In the genomic region with DNA sequence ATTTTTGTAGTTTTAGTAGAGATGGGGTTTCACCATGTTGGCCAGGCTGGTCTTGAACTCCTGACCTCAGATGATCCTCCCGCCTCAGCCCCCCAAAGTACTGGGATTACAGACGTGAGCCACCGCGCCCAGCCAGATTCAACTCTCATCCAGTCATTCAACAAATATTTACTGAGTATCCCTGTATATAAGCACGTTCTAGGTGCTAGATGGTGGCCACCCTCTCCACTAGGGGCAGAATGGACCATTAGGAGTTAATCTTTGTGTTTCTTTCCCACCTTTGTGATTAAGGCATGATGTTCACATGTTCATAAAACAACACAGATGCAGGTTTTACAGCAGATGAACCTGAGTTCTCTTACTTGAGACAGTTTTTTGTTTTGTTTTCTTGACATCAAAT, we compare ENCODE assay signal across 1 cellular context.
TF ChIP-seq lines count a peak whose summit lies in the region.

No MANE protein-coding gene starts in this region.

TF ChIP-seq in K562, 482 proteins besides CTCF, POLR2A, EP300 and RAD21:
- no peak for TF ChIP-seq ZBTB17 (CRISPR knock-in tag; IDR thresholded peaks at IDR 0.05)
- no peak for TF ChIP-seq NFRKB (IDR thresholded peaks at IDR 0.05; ENCODE audit: low read depth)
- TF ChIP-seq ZNF79 (CRISPR knock-in tag; IDR thresholded peaks at IDR 0.05; ENCODE audit: low read depth): no peak
- no peak for TF ChIP-seq ZC3H4 (CRISPR knock-in tag; IDR thresholded peaks at IDR 0.05; ENCODE audit: borderline replicate concordance)
- no peak for TF ChIP-seq SAP30 (IDR thresholded peaks at IDR 0.05; ENCODE audit: borderline replicate concordance, insufficient read depth, low read depth, low read length, poor library complexity, severe bottlenecking)
- no peak for TF ChIP-seq ZNF778 (CRISPR knock-in tag; IDR thresholded peaks at IDR 0.05)
- no peak for TF ChIP-seq MTA1 (IDR thresholded peaks at IDR 0.05; ENCODE audit: borderline replicate concordance)
- TF ChIP-seq, protein P1, sequence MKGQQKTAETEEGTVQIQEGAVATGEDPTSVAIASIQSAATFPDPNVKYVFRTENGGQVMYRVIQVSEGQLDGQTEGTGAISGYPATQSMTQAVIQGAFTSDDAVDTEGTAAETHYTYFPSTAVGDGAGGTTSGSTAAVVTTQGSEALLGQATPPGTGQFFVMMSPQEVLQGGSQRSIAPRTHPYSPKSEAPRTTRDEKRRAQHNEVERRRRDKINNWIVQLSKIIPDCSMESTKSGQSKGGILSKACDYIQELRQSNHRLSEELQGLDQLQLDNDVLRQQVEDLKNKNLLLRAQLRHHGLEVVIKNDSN (CRISPR knock-in tag; IDR thresholded peaks at IDR 0.05): no peak
- no peak for TF ChIP-seq SPI1 (IDR thresholded peaks at IDR 0.05; ENCODE audit: borderline replicate concordance, low read depth, low read length)
- no peak for TF ChIP-seq MECOM (CRISPR knock-in tag; IDR thresholded peaks at IDR 0.05)
- TF ChIP-seq, protein P2, sequence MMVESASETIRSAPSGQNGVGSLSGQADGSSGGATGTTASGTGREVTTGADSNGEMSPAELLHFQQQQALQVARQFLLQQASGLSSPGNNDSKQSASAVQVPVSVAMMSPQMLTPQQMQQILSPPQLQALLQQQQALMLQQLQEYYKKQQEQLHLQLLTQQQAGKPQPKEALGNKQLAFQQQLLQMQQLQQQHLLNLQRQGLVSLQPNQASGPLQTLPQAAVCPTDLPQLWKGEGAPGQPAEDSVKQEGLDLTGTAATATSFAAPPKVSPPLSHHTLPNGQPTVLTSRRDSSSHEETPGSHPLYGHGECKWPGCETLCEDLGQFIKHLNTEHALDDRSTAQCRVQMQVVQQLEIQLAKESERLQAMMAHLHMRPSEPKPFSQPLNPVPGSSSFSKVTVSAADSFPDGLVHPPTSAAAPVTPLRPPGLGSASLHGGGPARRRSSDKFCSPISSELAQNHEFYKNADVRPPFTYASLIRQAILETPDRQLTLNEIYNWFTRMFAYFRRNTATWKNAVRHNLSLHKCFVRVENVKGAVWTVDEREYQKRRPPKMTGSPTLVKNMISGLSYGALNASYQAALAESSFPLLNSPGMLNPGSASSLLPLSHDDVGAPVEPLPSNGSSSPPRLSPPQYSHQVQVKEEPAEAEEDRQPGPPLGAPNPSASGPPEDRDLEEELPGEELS (CRISPR knock-in tag; IDR thresholded peaks at IDR 0.05; ENCODE audit: borderline replicate concordance): no peak
- TF ChIP-seq KDM2B (CRISPR knock-in tag; IDR thresholded peaks at IDR 0.05): no peak
- no peak for TF ChIP-seq GABPA (tag; conservative IDR thresholded peaks at IDR 0.05; ENCODE audit: low read depth)
- TF ChIP-seq GTF2F1 (IDR thresholded peaks at IDR 0.05; ENCODE audit: low read depth, low read length): no peak
- TF ChIP-seq SMARCB1 (IDR thresholded peaks at IDR 0.05; ENCODE audit: insufficient read length, low read depth): no peak
- TF ChIP-seq YY1 (IDR thresholded peaks at IDR 0.05; ENCODE audit: borderline replicate concordance in 1 of 3, control insufficient read depth in 1 of 3, extremely low read depth in 1 of 3, insufficient read depth in 3 of 3, insufficient read length in 1 of 3, insufficient replicate concordance in 2 of 3, low read depth in 1 of 3, low read length in 2 of 3): no peak
